In the genomic region with DNA sequence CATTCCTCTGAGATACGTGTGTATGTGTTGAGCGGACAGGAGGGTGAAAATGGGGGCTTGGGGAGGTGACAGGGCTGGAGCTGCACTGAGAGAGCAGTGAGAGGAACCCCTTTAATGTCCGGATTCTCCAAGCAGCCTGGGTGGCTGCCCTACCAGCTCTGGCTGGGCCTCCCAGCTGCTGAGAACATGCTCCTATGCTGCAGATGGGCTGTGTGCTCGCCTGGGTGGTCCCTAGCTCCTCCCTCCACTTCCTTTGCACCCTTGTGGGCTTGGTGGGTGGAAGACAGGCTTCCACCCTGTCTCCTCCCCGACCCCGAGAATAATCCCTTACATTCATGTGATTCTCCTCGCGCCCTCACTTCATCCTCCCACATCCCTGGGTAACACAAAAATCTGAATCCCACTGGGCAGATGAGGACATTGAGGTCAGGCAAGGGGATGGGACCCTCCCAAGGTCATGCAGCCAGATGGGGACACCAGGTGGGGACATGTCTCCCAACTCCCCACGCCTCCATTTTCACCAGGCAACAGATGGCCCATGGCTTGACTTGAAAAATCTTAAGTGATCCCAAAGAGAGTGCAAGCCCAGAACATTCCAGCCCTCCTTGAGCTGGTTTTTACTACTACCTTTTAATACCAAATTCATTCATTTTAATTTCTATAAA, we compare ENCODE assay signal across 24 cellular contexts. TPM values are rescaled to one million over a fixed set of nuclear protein-coding genes. Genes with fewer than 3 reads are reported as not detected.
A peak's percentile ranks its signal among the peaks of the same experiment; 100 is the strongest.
DNase-seq lines count a peak whose midpoint lies in the region; ATAC-seq and TF ChIP-seq lines count a peak whose summit lies in the region.
"Had no signal": no experiment of that assay in that cellular context is flagged by ENCODE, and none has a peak within 500 bp of the region (broad histone marks: within the 10 kb centered on the region; RNA-seq: fewer than 3 reads in every experiment).

No MANE protein-coding gene starts in this region.

- intact Hi-C loops in sciatic nerve (cut with DNase I): no loop called here

- H3K4me3 ChIP-seq in WERI-Rb-1 (ENCODE audit: low read depth, low read length): no peak overlapping the region
- H3K4me3 ChIP-seq: K562, MG63 had no signal

- H3K36me3 ChIP-seq in WERI-Rb-1: peaks cover under 1% of the 10 kb centered on the region
- H3K36me3 ChIP-seq: MG63 had no signal

- DNase-seq in NCI-H2227 (lab: John Stamatoyannopoulos, UW; ENCODE audit: unreplicated experiment) (peak; percentile 40), NCI-H2227 treated with DMSO at 0.1 percent for 48 hours (lab: John Stamatoyannopoulos, UW) (no peak), NCI-H524 treated with DMSO at 0.1 percent for 48 hours (lab: John Stamatoyannopoulos, UW) (peak; percentile 99), WERI-Rb-1 (peak; percentile 89), sciatic nerve (ENCODE audit: low spot score) (no peak), NCI-H1930 (lab: John Stamatoyannopoulos, UW) (no peak), NCI-H146 treated with DMSO at 0.1 percent for 48 hours (lab: John Stamatoyannopoulos, UW; ENCODE audit: unreplicated experiment) (no peak), dermis blood vessel endothelial cell (no peak)
- DNase-seq: Calu3; CD8-positive, alpha-beta memory T cell; DMS79; GOT3; MG63; NCI-H1417; NCI-H2029; NCI-H446 treated with DMSO at 0.1 percent for 48 hours; NCI-H774; Right ventricle myocardium superior had no signal

- H3K27ac ChIP-seq in WERI-Rb-1: peak overlapping the region; percentile 49
- H3K27ac ChIP-seq: 22Rv1, C4-2B had no signal

- peak; percentile 31 for ATAC-seq in sciatic nerve
- ATAC-seq: HCT116 had no signal

- H3K27me3 ChIP-seq in WERI-Rb-1 (ENCODE audit: insufficient read depth, low read depth, severe bottlenecking): no peaks in the 10 kb centered on the region

- TF ChIP-seq CTCF in WERI-Rb-1 (IDR thresholded peaks at IDR 0.05; ENCODE audit: low read depth, low read length): no peak

- no peaks in the 10 kb centered on the region for H3K9me3 ChIP-seq in WERI-Rb-1 (ENCODE audit: severe bottlenecking)
- H3K9me3 ChIP-seq: MG63 had no signal

RNA-seq across cellular contexts. Expression of gene PDRG1, which starts 4.8 kb away (rescaled TPM):
- total RNA-seq in sciatic nerve (18.5 TPM), dermis blood vessel endothelial cell (4.4 and 5.2 TPM in 2 replicates)

RNA-seq across cellular contexts. Expression of gene XKR7, which starts 11.3 kb away (rescaled TPM):
- total RNA-seq in sciatic nerve: not detected
- total RNA-seq in dermis blood vessel endothelial cell: under 0.01 TPM in 1 of 2 replicates, not detected in the other
- total RNA-seq: Calu3; CD8-positive, alpha-beta memory T cell; LHCN-M2; Right ventricle myocardium superior; RPMI7951 had no signal

RNA-seq across cellular contexts. Expression of gene CCM2L, which starts 53.5 kb away (rescaled TPM):
- 11.7 TPM for total RNA-seq in sciatic nerve
- 31.1 and 35.5 TPM in 2 replicates for total RNA-seq in dermis blood vessel endothelial cell
- total RNA-seq: Calu3; CD8-positive, alpha-beta memory T cell; K562; LHCN-M2; RPMI7951 had no signal

Comparison
In these comparisons a context has a peak if more than half of its experiments do, and no peak if none do; other contexts are left out.
1. DNase-seq: peak in NCI-H2227 (single experiment), NCI-H524 treated with DMSO at 0.1 percent for 48 hours (single experiment) and WERI-Rb-1 (single experiment); none in NCI-H2227 treated with DMSO at 0.1 percent for 48 hours (single experiment), sciatic nerve (single experiment), NCI-H1930 (0 of 2), NCI-H146 treated with DMSO at 0.1 percent for 48 hours (single experiment) and dermis blood vessel endothelial cell (single experiment).